8 cellular contexts compared by ENCODE assay signal in the genomic region with DNA sequence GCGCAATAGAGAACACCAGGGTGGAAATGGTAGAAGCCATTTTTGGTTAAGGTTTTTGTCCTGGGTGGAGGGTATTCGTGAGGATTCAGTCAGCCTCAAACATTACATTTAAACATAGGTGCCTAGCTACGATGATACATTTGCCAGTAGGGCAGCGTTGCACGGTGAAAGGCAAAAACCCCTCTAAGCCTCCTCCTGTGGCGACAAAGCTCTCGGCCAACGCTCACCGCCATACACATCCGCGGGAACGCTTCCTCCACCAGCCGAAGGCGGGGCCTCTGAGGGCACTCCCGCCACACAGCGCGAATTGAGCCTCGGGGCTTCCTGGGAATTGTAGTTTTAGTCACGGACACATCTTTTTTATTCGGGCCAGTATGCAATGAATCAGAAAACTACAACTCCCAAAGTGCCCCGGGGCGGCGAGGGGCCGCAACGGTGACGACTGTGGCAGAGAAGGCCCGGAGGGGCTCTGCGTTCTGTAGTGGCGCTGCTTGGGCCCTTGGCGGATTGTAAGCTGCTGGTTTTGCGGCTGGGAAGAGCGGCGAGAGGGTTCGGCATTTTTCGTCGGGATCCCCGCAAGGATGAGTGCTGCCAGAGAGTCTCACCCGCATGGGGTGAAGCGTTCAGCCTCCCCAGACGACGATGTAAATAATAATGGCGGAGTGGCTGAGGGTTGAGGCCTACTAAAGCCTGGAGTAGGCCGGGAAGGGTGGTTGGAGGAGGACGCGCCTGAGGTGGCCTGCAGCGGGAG. TPM values are rescaled to one million over a fixed set of nuclear protein-coding genes. Genes with fewer than 3 reads are reported as not detected.
A peak's percentile ranks its signal among the peaks of the same experiment; 100 is the strongest.
DNase-seq lines count a peak whose midpoint lies in the region; ATAC-seq and TF ChIP-seq lines count a peak whose summit lies in the region.

Gene C11orf58 (plus strand): TSS at position 450 of the 751 bp plus-strand sequence. CDS start 132 bp downstream, at position 582.

- H3K27me3 Mint-ChIP-seq in CD8-positive, alpha-beta memory T cell = no peaks in the 10 kb centered on the region

- H3K4me1 ChIP-seq in CD8-positive, alpha-beta memory T cell (ENCODE audit: insufficient read depth, low read length) = peaks cover 39% of the 10 kb centered on the region
- peaks cover 7 to 16% of the 10 kb centered on the region in 2 donors for H3K4me1 ChIP-seq in lung (ENCODE audit: control insufficient read depth in 2 of 2, insufficient read depth in 2 of 2, low read length in 2 of 2)

- no peaks in the 10 kb centered on the region for H3K9me3 Mint-ChIP-seq in CD8-positive, alpha-beta memory T cell

- no peak within 1 kb of the TSS for H3K4me3 Mint-ChIP-seq in CD8-positive, alpha-beta memory T cell

- peak within 1 kb of the TSS in 1 of 8 donors; percentile 24 for H3K27ac Mint-ChIP-seq in CD8-positive, alpha-beta memory T cell

- H3K27me3 ChIP-seq in CD8-positive, alpha-beta memory T cell (ENCODE audit: insufficient read depth, low read length, poor library complexity, severe bottlenecking) = no peaks in the 10 kb centered on the region
- H3K27me3 ChIP-seq in lung (ENCODE audit: control insufficient read depth, insufficient read depth) = no peaks in the 10 kb centered on the region

- no peaks in the 10 kb centered on the region for H3K36me3 ChIP-seq in CD8-positive, alpha-beta memory T cell (ENCODE audit: insufficient read depth, low read length)
- peaks cover 0 to 1% of the 10 kb centered on the region in 2 donors for H3K36me3 ChIP-seq in lung (ENCODE audit: control insufficient read depth in 2 of 2, insufficient read depth in 2 of 2, low read length in 2 of 2)

- peak within 1 kb of the TSS; percentile 100 for H3K27ac ChIP-seq in CD8-positive, alpha-beta memory T cell (ENCODE audit: low read depth, low read length)
- peak within 1 kb of the TSS; percentile 82 to 95 for H3K27ac ChIP-seq in lung (ENCODE audit: low read depth in 1 of 2, low read length in 1 of 2)

- peaks cover 6 to 24% (median 23%) of the 10 kb centered on the region in 3 donors for H3K4me1 Mint-ChIP-seq in CD8-positive, alpha-beta memory T cell

- CTCF ChIA-PET in CD8-positive, alpha-beta memory T cell (lab: Charles Lee) = interaction anchor here (0.7 to 1.4 kb wide), 4 partner anchors 11 to 341 kb away, joined by 3 read pairs; no protein-coding TSS in a partner anchor

- POLR2A ChIA-PET in CD8-positive, alpha-beta memory T cell (lab: Charles Lee) = interaction anchor here (1.6 kb wide), 1 partner anchor 1657 kb away, joined by 4 read pairs; no protein-coding TSS in a partner anchor

- DNase-seq in CD8-positive, alpha-beta memory T cell = peak; percentile 89 to 98 (median 96)
- DNase-seq in HS-5 (ENCODE audit: low read depth) (peak; percentile 93), lung (ENCODE audit: low spot score) (peak; percentile 96)
- peak; percentile 90 for DNase-seq in NK-92 treated with Interleukin-12 subunit alpha and Interleukin-12 subunit beta, amount 100 ng/mL, for 24 hours (lab: John Stamatoyannopoulos, UW)
- DNase-seq in activated CD8-positive, alpha-beta memory T cell treated with anti-CD3 and anti-CD28 coated beads for 24 hours = peak; percentile 96
- peak; percentile 96 for DNase-seq in effector CD8-positive, alpha-beta T cell (lab: John Stamatoyannopoulos, UW)
- peak; percentile 82 to 90 (median 88) for DNase-seq in stimulated activated CD4-positive, alpha-beta T cell treated with anti-CD3 and anti-CD28 coated beads, TNF-alpha, amount 100 ng/mL, for 4 hours (ENCODE audit: low read depth in 3 of 3)

- ATAC-seq in GM19468 (IDR thresholded peaks at IDR 0.05; ENCODE audit: extremely low read depth, unreplicated experiment) = peak; percentile 99
- ATAC-seq in lung (ENCODE audit: insufficient read depth, low FRiP score) = peak; percentile 99

- H3K4me3 ChIP-seq in CD8-positive, alpha-beta memory T cell (ENCODE audit: low read length) = peak within 1 kb of the TSS; percentile 96
- H3K4me3 ChIP-seq in lung = peak within 1 kb of the TSS; percentile 83

- H3K36me3 Mint-ChIP-seq in CD8-positive, alpha-beta memory T cell = peaks cover 0 to 19% (median 3%) of the 10 kb centered on the region in 3 donors

- WGBS in lung, 2 donors = 0 to 1% methylated on average over 46 of the region's 46 CpGs

- H3K9me3 ChIP-seq in CD8-positive, alpha-beta memory T cell (ENCODE audit: low read length) = no peaks in the 10 kb centered on the region
- H3K9me3 ChIP-seq in lung (ENCODE audit: control insufficient read depth in 2 of 2, insufficient read depth in 1 of 2, low read length in 1 of 2) = no peaks in the 10 kb centered on the region

- TF ChIP-seq CTCF in lung (IDR thresholded peaks at IDR 0.05; ENCODE audit: control extremely low read depth, extremely low read depth) = no peak

RNA-seq across cellular contexts. Expression of gene C11orf58, which starts in this region (rescaled TPM):
- 100 to 1,000 TPM; 144 to 188 TPM for total RNA-seq in CD8-positive, alpha-beta memory T cell
- polyA plus RNA-seq in CD8-positive, alpha-beta memory T cell = 163 TPM
- total RNA-seq in lung = 100 to 1,000 TPM; 101 to 219 TPM
- 10 to 100 TPM; 87.2 to 95.0 TPM for polyA plus RNA-seq in lung

Comparison
In these comparisons a context has a peak if more than half of its experiments do, and no peak if none do; other contexts are left out.
1. Peak in every context shown above with its lines: DNase-seq, ATAC-seq, H3K4me3 ChIP-seq and H3K27ac ChIP-seq.